1 cellular context compared by ENCODE assay signal in the genomic region with DNA sequence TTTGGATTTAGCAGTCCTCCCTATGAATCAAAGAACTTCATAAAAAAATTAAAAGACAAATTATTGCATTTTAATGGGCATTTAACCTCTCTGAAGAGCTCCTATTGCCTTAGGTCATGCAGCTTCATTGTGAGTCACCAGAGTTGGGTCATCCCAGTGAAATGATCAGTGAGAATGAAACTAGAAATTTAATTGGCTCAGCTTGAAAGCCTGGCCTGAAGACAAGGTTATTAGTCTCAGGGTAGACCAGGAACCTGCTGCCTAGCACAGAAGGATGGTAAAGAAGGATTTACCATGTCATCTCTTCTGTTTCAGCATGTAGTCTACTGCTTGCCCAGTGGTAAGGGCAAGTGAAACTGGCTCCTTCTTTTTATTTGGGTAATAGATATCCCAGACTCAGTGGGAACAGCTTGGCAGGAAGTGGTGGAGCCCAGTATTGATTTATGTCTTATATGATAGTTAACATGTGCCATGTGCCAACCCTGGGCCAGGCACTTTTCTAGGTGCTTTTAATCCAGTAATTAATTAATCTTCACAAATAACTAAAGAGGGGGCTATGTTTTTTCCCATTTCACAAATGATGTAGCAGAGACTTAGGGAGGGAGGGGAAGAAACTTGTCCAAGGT.
A peak's percentile ranks its signal among the peaks of the same experiment; 100 is the strongest.
TF ChIP-seq lines count a peak whose summit lies in the region.

No MANE protein-coding gene starts in this region.

TF ChIP-seq in HEK293, 187 proteins besides CTCF, POLR2A, EP300 and RAD21 (continued from another document):
- TF ChIP-seq, protein P1, sequence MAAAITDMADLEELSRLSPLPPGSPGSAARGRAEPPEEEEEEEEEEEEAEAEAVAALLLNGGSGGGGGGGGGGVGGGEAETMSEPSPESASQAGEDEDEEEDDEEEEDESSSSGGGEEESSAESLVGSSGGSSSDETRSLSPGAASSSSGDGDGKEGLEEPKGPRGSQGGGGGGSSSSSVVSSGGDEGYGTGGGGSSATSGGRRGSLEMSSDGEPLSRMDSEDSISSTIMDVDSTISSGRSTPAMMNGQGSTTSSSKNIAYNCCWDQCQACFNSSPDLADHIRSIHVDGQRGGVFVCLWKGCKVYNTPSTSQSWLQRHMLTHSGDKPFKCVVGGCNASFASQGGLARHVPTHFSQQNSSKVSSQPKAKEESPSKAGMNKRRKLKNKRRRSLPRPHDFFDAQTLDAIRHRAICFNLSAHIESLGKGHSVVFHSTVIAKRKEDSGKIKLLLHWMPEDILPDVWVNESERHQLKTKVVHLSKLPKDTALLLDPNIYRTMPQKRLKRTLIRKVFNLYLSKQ (tag by site-specific recombination; IDR thresholded peaks at IDR 0.05; ENCODE audit: borderline replicate concordance): no peak
- no peak for TF ChIP-seq OVOL3 (tag by site-specific recombination; IDR thresholded peaks at IDR 0.05)
- TF ChIP-seq ZXDB (tag by site-specific recombination; IDR thresholded peaks at IDR 0.05): 0 out of 2 replicates have a peak, but pooled peaks have one; percentile 22
- TF ChIP-seq ZNF184 (tag by site-specific recombination; IDR thresholded peaks at IDR 0.05): peak; percentile 70; the same call in 1 of the 2 replicates
- no peak for TF ChIP-seq GFI1B (tag by site-specific recombination; IDR thresholded peaks at IDR 0.05)
- TF ChIP-seq WT1 (tag by site-specific recombination; IDR thresholded peaks at IDR 0.05): no peak
- TF ChIP-seq ZFP3 (tag by site-specific recombination; IDR thresholded peaks at IDR 0.05; ENCODE audit: low read depth): no peak
